ENCODE assay signal across 1 cellular context in the genomic region with DNA sequence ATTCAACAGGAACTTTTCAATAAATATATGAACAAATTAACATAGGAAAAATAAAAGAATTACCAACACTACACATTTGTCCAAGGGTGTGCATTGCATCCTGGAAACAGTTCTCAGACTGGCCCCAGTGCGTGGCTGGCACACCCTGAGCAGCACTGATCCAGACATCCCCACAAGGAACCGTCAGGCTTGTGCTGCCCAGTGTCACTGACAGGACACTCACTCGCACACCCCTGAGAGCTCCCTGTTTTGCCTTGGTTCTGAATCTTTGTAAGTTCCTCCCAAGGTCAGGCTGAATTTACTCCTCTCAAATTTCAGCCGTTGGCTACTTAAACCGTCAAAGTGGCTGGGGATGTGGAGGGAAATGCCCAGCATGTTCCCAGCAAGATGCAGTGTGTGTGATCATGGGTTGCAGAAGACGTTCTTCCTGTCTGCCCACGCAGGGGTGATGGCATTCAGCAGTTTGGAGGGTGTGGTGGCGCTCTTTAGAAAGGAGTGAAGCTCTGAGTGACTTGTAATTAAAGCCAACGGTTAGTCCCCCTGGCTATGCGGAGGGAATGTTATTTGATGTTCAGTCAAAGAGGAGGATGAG.
TF ChIP-seq lines count a peak whose summit lies in the region.

No MANE protein-coding gene starts in this region.

TF ChIP-seq in H1, 55 proteins besides CTCF, POLR2A, EP300 and RAD21:
- no peak for TF ChIP-seq ZNF274 (IDR thresholded peaks at IDR 0.05; ENCODE audit: borderline replicate concordance, extremely low read depth, low read length)
- no peak for TF ChIP-seq JUN (IDR thresholded peaks at IDR 0.05; ENCODE audit: low read depth, low read length)
- TF ChIP-seq BRCA1 (IDR thresholded peaks at IDR 0.05; ENCODE audit: low read depth, low read length): no peak
- TF ChIP-seq SUZ12 (IDR thresholded peaks at IDR 0.05; ENCODE audit: low read length): 0 out of 2 replicates have a peak, but pooled peaks have one; percentile 10
